Comparison of ENCODE assay signal across 20 cellular contexts in the genomic region with DNA sequence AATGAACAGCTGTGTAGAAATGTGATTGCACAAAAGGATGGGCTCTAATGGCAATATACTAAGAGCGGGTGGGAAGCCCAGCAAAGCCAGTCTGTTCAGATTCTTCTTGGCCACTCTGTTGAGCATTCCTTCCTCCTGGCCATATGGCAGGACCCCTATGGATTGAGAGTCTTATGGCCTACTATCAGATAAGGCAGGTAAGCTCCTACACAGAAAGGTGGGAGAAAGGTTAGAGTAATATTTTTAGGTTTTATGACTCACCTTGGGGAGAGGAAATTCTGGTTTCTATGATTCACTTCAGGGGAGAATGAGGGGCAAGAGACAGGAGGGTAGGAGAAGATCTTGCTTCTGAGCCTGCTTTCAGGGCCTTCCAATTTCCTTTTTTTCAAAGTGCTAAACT. TPM values are rescaled to one million over a fixed set of nuclear protein-coding genes. Genes with fewer than 3 reads are reported as not detected.
A peak's percentile ranks its signal among the peaks of the same experiment; 100 is the strongest.
DNase-seq lines count a peak whose midpoint lies in the region; ATAC-seq, FAIRE-seq and TF ChIP-seq lines count a peak whose summit lies in the region.
"Had no signal": no experiment of that assay in that cellular context is flagged by ENCODE, and none has a peak within 500 bp of the region (broad histone marks: within the 10 kb centered on the region; RNA-seq: fewer than 3 reads in every experiment).

No MANE protein-coding gene starts in this region.

- H3K27me3 ChIP-seq in HCT116 (ENCODE audit: insufficient read depth, low read length) = no peaks in the 10 kb centered on the region
- no peaks in the 10 kb centered on the region for H3K27me3 ChIP-seq in PC-3 (ENCODE audit: low read length)
- H3K27me3 ChIP-seq in smooth muscle cell (ENCODE audit: low read depth) = no peaks in the 10 kb centered on the region
- H3K27me3 ChIP-seq: BLaER1, Peyer's patch had no signal

- H4K20me1 ChIP-seq in HCT116 (ENCODE audit: insufficient read depth) = no peaks in the 10 kb centered on the region
- no peaks in the 10 kb centered on the region for H4K20me1 ChIP-seq in PC-3 (ENCODE audit: low read length)
- no peaks in the 10 kb centered on the region for H4K20me1 ChIP-seq in smooth muscle cell (ENCODE audit: low read depth)
- H4K20me1 ChIP-seq: BLaER1 had no signal

- ATAC-seq in HCT116 (no peak), PC-3 (peak; percentile 28)
- ATAC-seq: CD8-positive, alpha-beta T cell; GM12878 had no signal

- TF ChIP-seq CTCF in HCT116 (IDR thresholded peaks at IDR 0.05 in 2 of 3, conservative IDR thresholded peaks at IDR 0.05 in 1 of 3; ENCODE audit: borderline replicate concordance in 1 of 3, insufficient read depth in 1 of 3, low read depth in 2 of 3, low read length in 2 of 3) (no peak), PC-3 (conservative IDR thresholded peaks at IDR 0.05; ENCODE audit: low read depth, low read length) (no peak), smooth muscle cell (IDR thresholded peaks at IDR 0.05; ENCODE audit: borderline replicate concordance, insufficient read depth, poor library complexity, severe bottlenecking) (no peak), D721Med (IDR thresholded peaks at IDR 0.05; ENCODE audit: insufficient read depth, missing control alignments) (no peak)

- H3K36me3 ChIP-seq in HCT116 (ENCODE audit: control insufficient read depth in 1 of 2, insufficient read depth in 2 of 2, low read length in 2 of 2) (no peaks in the 10 kb centered on the region), PC-3 (ENCODE audit: low read depth, low read length) (no peaks in the 10 kb centered on the region), smooth muscle cell (ENCODE audit: low read depth) (no peaks in the 10 kb centered on the region)
- H3K36me3 ChIP-seq: BLaER1, Peyer's patch had no signal

- H2AFZ ChIP-seq in HCT116 (ENCODE audit: low read depth, low read length, poor library complexity, severe bottlenecking) = peak overlapping the region; percentile 28
- H2AFZ ChIP-seq in PC-3 (ENCODE audit: low read length) = no peak overlapping the region
- no peak overlapping the region for H2AFZ ChIP-seq in smooth muscle cell (ENCODE audit: low read depth)
- H2AFZ ChIP-seq: GM23248 had no signal

- CTCF ChIA-PET in HCT116 (lab: Charles Lee) = interaction anchor here (1.2 to 6.7 kb wide), 3 partner anchors 63 to 79 kb away, joined by 3 to 110 read pairs (median 7); no protein-coding TSS in a partner anchor
- CTCF ChIA-PET in PC-3 (lab: Charles Lee) = interaction anchor here (0.6 to 3.6 kb wide), 4 partner anchors 32 to 844 kb away, joined by 4 to 47 read pairs (median 5); no protein-coding TSS in a partner anchor

- no peak for TF ChIP-seq POLR2A in HCT116 (IDR thresholded peaks at IDR 0.05; ENCODE audit: borderline replicate concordance, extremely low read depth, insufficient read depth, insufficient read length)

- RAD21 ChIA-PET in HCT116 (lab: Charles Lee; ENCODE audit: low non-redundant PET in 1 of 2, low total read pairs in 2 of 2, uncharacterized antibody in 2 of 2, unreplicated experiment in 2 of 2) = interaction anchor here in 1 of 2 experiments (3.2 kb wide), 1 partner anchor 79 kb away, joined by 18 read pairs; no protein-coding TSS in a partner anchor

- H3K27ac ChIP-seq in HCT116 (ENCODE audit: low read depth, low read length) = no peak overlapping the region
- H3K27ac ChIP-seq in PC-3 (ENCODE audit: low read length) = peak overlapping the region; percentile 84
- peak overlapping the region; percentile 37 for H3K27ac ChIP-seq in epithelial cell of prostate
- H3K27ac ChIP-seq in smooth muscle cell (ENCODE audit: low read depth) = peak overlapping the region; percentile 51
- H3K27ac ChIP-seq: BLaER1, GM23248, Peyer's patch had no signal

- H3K4me2 ChIP-seq in HCT116 (ENCODE audit: low read length) = peak overlapping the region; percentile 61
- H3K4me2 ChIP-seq in PC-3 (ENCODE audit: low read length) = peak overlapping the region; percentile 83
- no peak overlapping the region for H3K4me2 ChIP-seq in smooth muscle cell
- H3K4me2 ChIP-seq: BLaER1 had no signal

- no peaks in the 10 kb centered on the region for H3K9me2 ChIP-seq in HCT116 (ENCODE audit: insufficient read depth)
- H3K9me2 ChIP-seq in PC-3 (replicated peaks; ENCODE audit: low read length) = no peaks in the 10 kb centered on the region

- BruUV-seq in HCT116 (replicated peaks; lab: Mats Ljungman, UMichigan) (no TSS peak), PC-3 (replicated peaks; lab: Mats Ljungman, UMichigan) (no TSS peak)

- H3F3A ChIP-seq in PC-3 (ENCODE audit: low read length, unreplicated experiment) (no peaks in the 10 kb centered on the region), smooth muscle cell (ENCODE audit: low read depth) (no peaks in the 10 kb centered on the region)

- DNase-seq in HCT116 (ENCODE audit: low read depth, low spot score) (no peak), PC-3 (peak; percentile 87), epithelial cell of prostate (ENCODE audit: low read depth, low spot score) (no peak), smooth muscle cell (lab: John Stamatoyannopoulos, UW; ENCODE audit: unreplicated experiment) (no peak), D721Med (ENCODE audit: insufficient read length, low spot score) (no peak), occipital lobe (lab: John Stamatoyannopoulos, UW) (no peak)
- no peak for DNase-seq in activated CD8-positive, alpha-beta memory T cell treated with anti-CD3 and anti-CD28 coated beads for 24 hours
- DNase-seq: CD8-positive, alpha-beta T cell; DND-41; GDM1; GM23248; NCI-H1105; NCI-H1694; NCI-H2107; NCI-H226; NCI-H524 treated with DMSO at 0.1 percent for 48 hours; Peyer's patch; SHP77 had no signal

- H3K79me2 ChIP-seq in HCT116 (ENCODE audit: insufficient read depth, low read length) (no peaks in the 10 kb centered on the region), PC-3 (ENCODE audit: low read length) (no peaks in the 10 kb centered on the region), smooth muscle cell (ENCODE audit: low read depth) (no peaks in the 10 kb centered on the region)

- 70% methylated on average over 1 of the region's 1 CpG for WGBS in smooth muscle cell (ENCODE audit: low lambda C conversion rate)

- no peak for FAIRE-seq in D721Med (lab: Jason Lieb, UNC)
- FAIRE-seq: GM12878 had no signal

- H3K9ac ChIP-seq in HCT116 (ENCODE audit: low read length) (no peak overlapping the region), PC-3 (ENCODE audit: low read length) (peak overlapping the region; percentile 65), smooth muscle cell (ENCODE audit: low read depth) (no peak overlapping the region)
- H3K9ac ChIP-seq: BLaER1, GM23248 had no signal

- intact Hi-C loops in HCT116 (cut with micrococcal nuclease) (no loop called here), PC-3 (cut with micrococcal nuclease) (no loop called here)

- peak overlapping the region in 1 of 2 experiments; percentile 8; a peak in 1 of 4 replicates for H3K4me3 ChIP-seq in HCT116 (replicated peaks in 1 of 2; ENCODE audit: low read depth in 1 of 2, low read length in 2 of 2)
- H3K4me3 ChIP-seq in PC-3 (ENCODE audit: low read length) = peak overlapping the region; percentile 52
- no peak overlapping the region for H3K4me3 ChIP-seq in smooth muscle cell
- H3K4me3 ChIP-seq: BLaER1, GM12878, GM23248, Peyer's patch had no signal

- H3K9me3 ChIP-seq in HCT116 (ENCODE audit: control insufficient read depth in 1 of 2, insufficient read depth in 1 of 2, low read depth in 1 of 2, low read length in 2 of 2) (no peaks in the 10 kb centered on the region), PC-3 (ENCODE audit: low read length) (no peaks in the 10 kb centered on the region), smooth muscle cell (replicated peaks; ENCODE audit: low read depth) (no peaks in the 10 kb centered on the region)
- H3K9me3 ChIP-seq: BLaER1, Peyer's patch had no signal

- TF ChIP-seq RAD21 in HCT116 (IDR thresholded peaks at IDR 0.05; ENCODE audit: low read depth) = no peak

- POLR2A ChIA-PET in HCT116 (lab: Charles Lee) = interaction anchor here (1.1 kb wide), 1 partner anchor 80 kb away, joined by 5 read pairs; no protein-coding TSS in a partner anchor
- POLR2A ChIA-PET in PC-3 (lab: Charles Lee; ENCODE audit: unreplicated experiment) = interaction anchor here (0.6 to 0.8 kb wide), 2 partner anchors 80 to 131 kb away, joined by 3 to 5 read pairs; no protein-coding TSS in a partner anchor

- H3K4me1 ChIP-seq in HCT116 (ENCODE audit: control insufficient read depth in 1 of 2, insufficient read depth in 2 of 2, low read length in 2 of 2) (peaks cover 15 to 49% of the 10 kb centered on the region in 2 experiments), PC-3 (ENCODE audit: insufficient read depth, low read length) (peaks cover 54% of the 10 kb centered on the region), smooth muscle cell (ENCODE audit: low read depth) (no peaks in the 10 kb centered on the region)
- H3K4me1 ChIP-seq: BLaER1, Peyer's patch had no signal

TF ChIP-seq in HCT116, 20 proteins besides CTCF, POLR2A, EP300 and RAD21 (continues in another document):
- TF ChIP-seq EZH2 (IDR thresholded peaks at IDR 0.05) (no peak), CEBPB (IDR thresholded peaks at IDR 0.05; ENCODE audit: low read depth) (no peak), FOSL1 (IDR thresholded peaks at IDR 0.05; ENCODE audit: low read depth) (peak; percentile 72), SP1 (IDR thresholded peaks at IDR 0.05; ENCODE audit: low read depth) (peak; percentile 65), CBX3 (IDR thresholded peaks at IDR 0.05; ENCODE audit: low read depth) (0 out of 2 replicates have a peak, but pooled peaks have one; percentile 26), TCF7L2 (IDR thresholded peaks at IDR 0.05; ENCODE audit: borderline replicate concordance, extremely low read depth, insufficient read depth, insufficient read length) (no peak), MAX (IDR thresholded peaks at IDR 0.05) (peak; percentile 30; the same call in 1 of the 2 replicates), EZH2phosphoT487 (IDR thresholded peaks at IDR 0.05; ENCODE audit: borderline replicate concordance) (no peak), ZFX (IDR thresholded peaks at IDR 0.05) (no peak), JUND (IDR thresholded peaks at IDR 0.05) (peak; percentile 57; the same call in 1 of the 2 replicates)

RNA-seq across cellular contexts. Expression of gene AKR1B10, which starts 15.1 kb away (rescaled TPM):
- total RNA-seq in HCT116 (2021; ENCODE audit: unreplicated experiment) (0.54 TPM), PC-3 (2014; rRNA removed) (8.3 and 8.8 TPM in 2 replicates), smooth muscle cell (0.54 TPM in 1 of 2 replicates, not detected in the other), occipital lobe (not detected)
- polyA plus RNA-seq in HCT116 (2012) = 0.04 and 0.39 TPM in 2 replicates
- polyA plus RNA-seq in smooth muscle cell = 0.93 TPM in 1 of 2 replicates, not detected in the other
- total RNA-seq: CD8-positive, alpha-beta T cell; GM12878; GM23248 had no signal
- polyA plus RNA-seq: GM12878 had no signal

RNA-seq across cellular contexts. Expression of gene AKR1B15, which starts 36.6 kb away (rescaled TPM):
- total RNA-seq in HCT116 (2021; ENCODE audit: unreplicated experiment) = not detected
- polyA plus RNA-seq in HCT116 (2012) = not detected in 2 replicates
- total RNA-seq in PC-3 (2014; rRNA removed) = 0.29 and 0.40 TPM in 2 replicates
- 0.40 and 0.81 TPM in 2 replicates for total RNA-seq in smooth muscle cell
- 0.43 and 0.51 TPM in 2 replicates for polyA plus RNA-seq in smooth muscle cell
- total RNA-seq in occipital lobe = not detected
- total RNA-seq: CD8-positive, alpha-beta T cell; GM12878; GM23248 had no signal
- polyA plus RNA-seq: GM23248 had no signal

RNA-seq across cellular contexts. Expression of gene AKR1B1, which starts 53.4 kb away (rescaled TPM):
- total RNA-seq in HCT116 (2021; ENCODE audit: unreplicated experiment) = 56.8 TPM
- 51.7 and 58.6 TPM in 2 replicates for polyA plus RNA-seq in HCT116 (2012)
- 1.6 TPM in 1 of 2 replicates, not detected in the other for total RNA-seq in PC-3 (2014; rRNA removed)
- 58.6 and 75.7 TPM in 2 replicates for total RNA-seq in smooth muscle cell
- polyA plus RNA-seq in smooth muscle cell = 122 and 127 TPM in 2 replicates
- 29.6 TPM for total RNA-seq in occipital lobe

Comparison
In these comparisons a context has a peak if more than half of its experiments do, and no peak if none do; other contexts are left out.
1. RNA of gene AKR1B1, which starts 53.4 kb away (total RNA-seq): 58.6 to 75.7 TPM in smooth muscle cell, 56.8 TPM in HCT116 (single experiment) and 29.6 TPM in occipital lobe (single experiment); 1.6 TPM in PC-3; every median in the first group is over 10 times any median in the second.